8 cellular contexts compared by ENCODE assay signal in genomic region chr9:89549031-89549644, GRCh38. TPM values are rescaled to one million over a fixed set of nuclear protein-coding genes. Genes with fewer than 3 reads are reported as not detected.
DNase-seq lines count a peak whose midpoint lies in the region; ATAC-seq and TF ChIP-seq lines count a peak whose summit lies in the region.

No MANE protein-coding gene starts in this region.

- no peaks in the 10 kb centered on the region for H4K20me1 ChIP-seq in DND-41 (ENCODE audit: insufficient read depth, low read length)
- H4K20me1 ChIP-seq in KMS-11 (ENCODE audit: insufficient read depth), result no peaks in the 10 kb centered on the region

- in situ Hi-C loops in transverse colon (cut with MboI; ENCODE audit: low pct_ligation_motif_present in 1 of 4, low pct_unique_long_range_greater_than_20kb in 1 of 4, low sequenced_read_pairs in 3 of 4), result loop anchor here in 3 of 4 donors (10.0 to 25.0 kb wide), 3 partner anchors 137 to 214 kb away; no protein-coding TSS in a partner anchor

- intact Hi-C loops in activated T-helper 2 cell treated with anti-CD3 and anti-CD28 coated beads, Interferon-gamma antibody, Interleukin-2, Interleukin-4, amounts not matched to agents 10 μg/mL and 5 μg/mL and 100 μg/mL, durations not matched to agents 14 hours and 24 hours and 36 hours (cut with micrococcal nuclease), result loop anchor here (1.0 to 2.0 kb wide), 4 partner anchors 47 to 230 kb away; partner anchors contain the start of gene SECISBP2
- intact Hi-C loops in transverse colon (cut with DNase I; ENCODE audit: low total_unique reads), result no loop called here

- peaks cover 23% of the 10 kb centered on the region for H3K4me1 Mint-ChIP-seq in activated T-helper 2 cell treated with anti-CD3 and anti-CD28 coated beads, Interferon-gamma antibody, Interleukin-2, Interleukin-4, amounts not matched to agents 10 μg/mL and 5 μg/mL and 100 μg/mL, durations not matched to agents 14 hours and 24 hours and 36 hours (ENCODE audit: low read depth)
- no peaks in the 10 kb centered on the region for H3K4me1 Mint-ChIP-seq in osteocyte (ENCODE audit: unreplicated experiment)

- peaks cover 16% of the 10 kb centered on the region for H3K36me3 Mint-ChIP-seq in activated T-helper 2 cell treated with anti-CD3 and anti-CD28 coated beads, Interferon-gamma antibody, Interleukin-2, Interleukin-4, amounts not matched to agents 10 μg/mL and 5 μg/mL and 100 μg/mL, durations not matched to agents 14 hours and 24 hours and 36 hours (ENCODE audit: low read depth)
- no peaks in the 10 kb centered on the region for H3K36me3 Mint-ChIP-seq in osteocyte (ENCODE audit: unreplicated experiment)

- H3K4me1 ChIP-seq in DND-41 (ENCODE audit: insufficient read depth, low read length) (peaks cover 27% of the 10 kb centered on the region), KMS-11 (ENCODE audit: low read depth, poor library complexity, severe bottlenecking) (peaks cover 31% of the 10 kb centered on the region), transverse colon (peaks cover 0 to 7% (median 0%) of the 10 kb centered on the region in 4 donors)

- H3K4me2 ChIP-seq in DND-41 (ENCODE audit: insufficient read depth, low read length) (no peak overlapping the region), KMS-11 (peak overlapping the region; percentile 4; the same call in 1 of the 2 replicates)

- peaks cover 7% of the 10 kb centered on the region for H3K27me3 Mint-ChIP-seq in activated T-helper 2 cell treated with anti-CD3 and anti-CD28 coated beads, Interferon-gamma antibody, Interleukin-2, Interleukin-4, amounts not matched to agents 10 μg/mL and 5 μg/mL and 100 μg/mL, durations not matched to agents 14 hours and 24 hours and 36 hours (ENCODE audit: low read depth)
- H3K27me3 Mint-ChIP-seq in osteocyte (ENCODE audit: unreplicated experiment), result peaks cover 18% of the 10 kb centered on the region

- no peak overlapping the region for H3K4me3 Mint-ChIP-seq in activated T-helper 2 cell treated with anti-CD3 and anti-CD28 coated beads, Interferon-gamma antibody, Interleukin-2, Interleukin-4, amounts not matched to agents 10 μg/mL and 5 μg/mL and 100 μg/mL, durations not matched to agents 14 hours and 24 hours and 36 hours (ENCODE audit: low read depth)
- no peak overlapping the region for H3K4me3 Mint-ChIP-seq in osteocyte (ENCODE audit: unreplicated experiment)

- ATAC-seq in DND-41 (ENCODE audit: insufficient read depth, low read depth) (peak; percentile 99), GM21529 (IDR thresholded peaks at IDR 0.05; ENCODE audit: unreplicated experiment) (peak; percentile 94)

- peak overlapping the region; percentile 35; the same call in 1 of the 2 replicates for H3K9ac ChIP-seq in DND-41 (ENCODE audit: low read depth, low read length)
- no peak overlapping the region for H3K9ac ChIP-seq in KMS-11

- H3K4me3 ChIP-seq in DND-41 (ENCODE audit: low read depth in 1 of 2, low read length in 2 of 2), result no peak overlapping the region
- no peak overlapping the region for H3K4me3 ChIP-seq in KMS-11 (IDR thresholded peaks at IDR 0.05; ENCODE audit: insufficient read depth, low read depth, low read length)
- H3K4me3 ChIP-seq in foreskin fibroblast (ENCODE audit: low read depth in 1 of 2, low read length in 2 of 2), result no peak overlapping the region
- H3K4me3 ChIP-seq in transverse colon, result no peak overlapping the region

- peak; percentile 97 for TF ChIP-seq CTCF in DND-41 (IDR thresholded peaks at IDR 0.05; ENCODE audit: borderline replicate concordance, extremely low read depth, low read length, poor library complexity, severe bottlenecking)
- peak; percentile 92 for TF ChIP-seq CTCF in KMS-11 (conservative IDR thresholded peaks at IDR 0.05; ENCODE audit: low read depth, low read length)
- peak; percentile 81 for TF ChIP-seq CTCF in RWPE1 (conservative IDR thresholded peaks at IDR 0.05; ENCODE audit: low read depth)
- peak; percentile 96 for TF ChIP-seq CTCF in foreskin fibroblast (IDR thresholded peaks at IDR 0.05; ENCODE audit: low read depth, low read length)
- peak; percentile 84 for TF ChIP-seq CTCF in osteocyte (IDR thresholded peaks at IDR 0.05)
- peak; percentile 89 to 96 (median 90) for TF ChIP-seq CTCF in transverse colon (IDR thresholded peaks at IDR 0.05)

- no peak for TF ChIP-seq POLR2A in transverse colon (IDR thresholded peaks at IDR 0.05)

- H3K36me3 ChIP-seq in DND-41 (ENCODE audit: insufficient read depth, low read length) (no peaks in the 10 kb centered on the region), KMS-11 (ENCODE audit: insufficient read depth) (no peaks in the 10 kb centered on the region), transverse colon (no peaks in the 10 kb centered on the region)

- peak overlapping the region; percentile 5 for H3K27ac Mint-ChIP-seq in activated T-helper 2 cell treated with anti-CD3 and anti-CD28 coated beads, Interferon-gamma antibody, Interleukin-2, Interleukin-4, amounts not matched to agents 10 μg/mL and 5 μg/mL and 100 μg/mL, durations not matched to agents 14 hours and 24 hours and 36 hours
- no peak overlapping the region for H3K27ac Mint-ChIP-seq in osteocyte (ENCODE audit: unreplicated experiment)

- TF ChIP-seq EP300 in transverse colon (IDR thresholded peaks at IDR 0.05; ENCODE audit: low read depth), result no peak

- peak overlapping the region; percentile 85 for H3K27ac ChIP-seq in DND-41 (ENCODE audit: low read length)
- H3K27ac ChIP-seq in KMS-11, result no peak overlapping the region
- peak overlapping the region; percentile 76 for H3K27ac ChIP-seq in RWPE1
- no peak overlapping the region for H3K27ac ChIP-seq in transverse colon

- H3K79me2 ChIP-seq in DND-41 (ENCODE audit: insufficient read depth, low read length) (0 out of 2 replicates have a peak, but pooled peaks cover 6% of the 10 kb centered on the region), KMS-11 (ENCODE audit: insufficient read depth, low read depth) (no peaks in the 10 kb centered on the region)

- peak; percentile 88 for DNase-seq in DND-41
- DNase-seq in RWPE1 (ENCODE audit: low spot score), result peak; percentile 93
- peak; percentile 76 for DNase-seq in activated T-helper 2 cell treated with anti-CD3 and anti-CD28 coated beads, Interferon-gamma antibody, Interleukin-2, Interleukin-4, amounts not matched to agents 10 μg/mL and 5 μg/mL and 100 μg/mL, durations not matched to agents 14 hours and 24 hours and 36 hours (ENCODE audit: low spot score)
- peak; percentile 10 to 59 for DNase-seq in foreskin fibroblast
- no peak for DNase-seq in osteocyte (ENCODE audit: extremely low spot score, unreplicated experiment)
- DNase-seq in transverse colon, result peak; percentile 89

- POLR2A ChIA-PET in RWPE1 (lab: Yijun Ruan, JAX; ENCODE audit: low non-redundant PET), result no interaction called here

- peaks cover 19% of the 10 kb centered on the region for H3K9me3 Mint-ChIP-seq in activated T-helper 2 cell treated with anti-CD3 and anti-CD28 coated beads, Interferon-gamma antibody, Interleukin-2, Interleukin-4, amounts not matched to agents 10 μg/mL and 5 μg/mL and 100 μg/mL, durations not matched to agents 14 hours and 24 hours and 36 hours
- H3K9me3 Mint-ChIP-seq in osteocyte (ENCODE audit: unreplicated experiment), result peaks cover 12% of the 10 kb centered on the region

- WGBS in transverse colon (ENCODE audit: low coverage in 1 of 2), 2 donors, result 13 to 20% methylated on average over 4 to 5 of the region's 5 CpGs

- H2AFZ ChIP-seq in DND-41 (ENCODE audit: low read depth, low read length) (no peak overlapping the region), KMS-11 (ENCODE audit: low read depth) (0 out of 2 replicates have a peak overlapping the region, but pooled peaks have one; percentile 20)

- H3K27me3 ChIP-seq in DND-41 (ENCODE audit: insufficient read depth, low read length, poor library complexity) (no peaks in the 10 kb centered on the region), KMS-11 (ENCODE audit: insufficient read depth, low read depth) (no peaks in the 10 kb centered on the region), transverse colon (no peaks in the 10 kb centered on the region)

- CTCF ChIA-PET in RWPE1 (lab: Yijun Ruan, JAX), result interaction anchor here (0.6 to 2.6 kb wide), 36 partner anchors 10 to 612 kb away, joined by 3 to 18 read pairs (median 4); no protein-coding TSS in a partner anchor

- peaks cover 16% of the 10 kb centered on the region for H3K9me3 ChIP-seq in DND-41 (ENCODE audit: insufficient read depth, low read length, severe bottlenecking)
- H3K9me3 ChIP-seq in transverse colon, result peaks cover 0 to 10% of the 10 kb centered on the region in 2 donors

RNA-seq across cellular contexts. Expression of gene SEMA4D, which starts 51.2 kb away (rescaled TPM):
- total RNA-seq in activated T-helper 2 cell treated with anti-CD3 and anti-CD28 coated beads, Interferon-gamma antibody, Interleukin-2, Interleukin-4, amounts not matched to agents 10 μg/mL and 5 μg/mL and 100 μg/mL, durations not matched to agents 14 hours and 24 hours and 36 hours, result 317 and 330 TPM in 2 replicates
- total RNA-seq in osteocyte, result 2.0 and 2.2 TPM in 2 replicates
- total RNA-seq in transverse colon, result 10 to 100 TPM in 3 of 4 donors, 1 to 10 TPM in 1; 8.7 to 29.1 (median 14.5) TPM

RNA-seq across cellular contexts. Expression of gene GADD45G, which starts 55.7 kb away (rescaled TPM):
- total RNA-seq in activated T-helper 2 cell treated with anti-CD3 and anti-CD28 coated beads, Interferon-gamma antibody, Interleukin-2, Interleukin-4, amounts not matched to agents 10 μg/mL and 5 μg/mL and 100 μg/mL, durations not matched to agents 14 hours and 24 hours and 36 hours, result 18.4 and 19.9 TPM in 2 replicates
- total RNA-seq in osteocyte, result 0.71 and 1.0 TPM in 2 replicates
- 10 to 100 TPM in 2 of 4 donors, 1 to 10 TPM in 2; 8.4 to 12.7 (median 10.3) TPM for total RNA-seq in transverse colon

Comparison
In these comparisons a context has a peak if more than half of its experiments do, and no peak if none do; other contexts are left out.
1. H3K27ac ChIP-seq: peak in DND-41 (single experiment) and RWPE1 (single experiment); none in KMS-11 (single experiment) and transverse colon (0 of 4).
2. RNA of gene SEMA4D, which starts 51.2 kb away (total RNA-seq): 317 to 330 TPM in activated T-helper 2 cell treated with anti-CD3 and anti-CD28 coated beads, Interferon-gamma antibody, Interleukin-2, Interleukin-4, amounts not matched to agents 10 μg/mL and 5 μg/mL and 100 μg/mL, durations not matched to agents 14 hours and 24 hours and 36 hours; 8.7 to 29.1 TPM in transverse colon and 2.0 to 2.2 TPM in osteocyte; every median in the first group is over 10 times any median in the second.
3. Peak in every context shown above with its lines, with median percentiles within 50 percentile points of each other: CTCF ChIP-seq.